Comparison of ENCODE assay signal across 8 cellular contexts in genomic region chr19:35628565-35629331, GRCh38. TPM values are rescaled to one million over a fixed set of nuclear protein-coding genes. Genes with fewer than 3 reads are reported as not detected.
DNase-seq lines count a peak whose midpoint lies in the region; ATAC-seq, FAIRE-seq and TF ChIP-seq lines count a peak whose summit lies in the region.

TSS of gene RBM42 (plus strand) at chr19:35629036. CDS start at chr19:35629154, 118 bp downstream.

- POLR2A ChIA-PET in AG04449 (lab: Yijun Ruan, JAX): no interaction called here

- 0 to 1% (median 0%) methylated on average over 56 of the region's 56 CpGs for WGBS in small intestine, 3 donors

- TF ChIP-seq CTCF in AG04449 (IDR thresholded peaks at IDR 0.05; ENCODE audit: insufficient read depth, low read length, missing control alignments) (no peak), WI38 (IDR thresholded peaks at IDR 0.05; ENCODE audit: low read depth, low read length) (no peak), bronchial epithelial cell (IDR thresholded peaks at IDR 0.05; ENCODE audit: insufficient read depth, low read length, severe bottlenecking) (no peak)

- H3K27me3 ChIP-seq in bronchial epithelial cell (ENCODE audit: control insufficient read depth, insufficient read depth, low read length) (no peaks in the 10 kb centered on the region), small intestine (ENCODE audit: control insufficient read depth in 2 of 2, insufficient read depth in 2 of 2, low read length in 2 of 2) (no peaks in the 10 kb centered on the region)

- ATAC-seq in GM18907 (IDR thresholded peaks at IDR 0.05; ENCODE audit: unreplicated experiment) (peak; percentile 93), HG03159 (IDR thresholded peaks at IDR 0.05; ENCODE audit: unreplicated experiment) (peak; percentile 95)

- H3K4me1 ChIP-seq in small intestine (ENCODE audit: control insufficient read depth in 2 of 2, insufficient read depth in 1 of 2, low read depth in 1 of 2, low read length in 1 of 2): no peaks in the 10 kb centered on the region

- H3K4me3 ChIP-seq in AG04449 (ENCODE audit: low read depth, low read length) (peak within 1 kb of the TSS; percentile 98), WI38 (ENCODE audit: low read depth, low read length) (peak within 1 kb of the TSS; percentile 98), bronchial epithelial cell (ENCODE audit: low read depth, low read length) (peak within 1 kb of the TSS; percentile 57), small intestine (ENCODE audit: low read depth in 1 of 2, low read length in 2 of 2) (peak within 1 kb of the TSS; percentile 82 to 86)

- H3K36me3 ChIP-seq in bronchial epithelial cell (ENCODE audit: control insufficient read depth, insufficient read depth, low read length) (peaks cover 17% of the 10 kb centered on the region), small intestine (ENCODE audit: control insufficient read depth in 2 of 2, insufficient read depth in 2 of 2, low read length in 2 of 2) (peaks cover 7 to 9% of the 10 kb centered on the region in 2 donors)

- DNase-seq in AG04449 (ENCODE audit: low read depth, low spot score): peak; percentile 94
- DNase-seq in NCI-H2227 treated with DMSO at 0.1 percent for 48 hours (lab: John Stamatoyannopoulos, UW): peak; percentile 100
- DNase-seq in bronchial epithelial cell (ENCODE audit: low read depth): peak; percentile 95
- peak; percentile 99 for DNase-seq in iPS-NIHi11 (ENCODE audit: low spot score)
- DNase-seq in small intestine: peak; percentile 99

- CTCF ChIA-PET in AG04449 (lab: Yijun Ruan, JAX): no interaction called here

- H3K9me3 ChIP-seq in small intestine (ENCODE audit: control insufficient read depth, low read depth): no peaks in the 10 kb centered on the region

- FAIRE-seq in bronchial epithelial cell (lab: Jason Lieb, UNC): no peak
- FAIRE-seq in small intestine (lab: Jason Lieb, UNC): no peak

- peak within 1 kb of the TSS; percentile 74 to 98 for H3K27ac ChIP-seq in small intestine (ENCODE audit: low read depth in 1 of 2, low read length in 1 of 2)

RNA-seq across cellular contexts. Expression of gene RBM42, which starts in this region (rescaled TPM):
- 33.4 and 37.8 TPM in 2 replicates for total RNA-seq in bronchial epithelial cell
- 10 to 100 TPM; 62.4 to 71.5 (median 67.3) TPM for polyA plus RNA-seq in small intestine

Comparison
In these comparisons a context has a peak if more than half of its experiments do, and no peak if none do; other contexts are left out.
1. Peak in every context shown above with its lines: DNase-seq, ATAC-seq, H3K4me3 ChIP-seq and H3K27ac ChIP-seq.